Comparison of ENCODE assay signal across 22 cellular contexts in genomic region chr2:237754849-237755248, GRCh38.
"Had no signal": no experiment of that assay in that cellular context is flagged by ENCODE, and none has a peak within 500 bp of the region (broad histone marks: within the 10 kb centered on the region; RNA-seq: fewer than 3 reads in every experiment).

No MANE protein-coding gene starts in this region.

- DNase-seq: activated CD4-positive, alpha-beta T cell treated with anti-CD3 and anti-CD28 coated beads for 4 hours; activated CD4-positive, alpha-beta T cell treated with anti-CD3 and anti-CD28 coated beads, Interleukin-2, amount 50 U/mL, for 4 hours; activated CD8-positive, alpha-beta memory T cell treated with anti-CD3 and anti-CD28 coated beads, Interleukin-2, amount 50 U/mL, for 48 hours; activated CD8-positive, alpha-beta T cell treated with anti-CD3 and anti-CD28 coated beads, Interleukin-2, amount 10 ng/mL, durations not matched to agents 7 days and 5 days; activated naive CD4-positive, alpha-beta T cell treated with anti-CD3 and anti-CD28 coated beads, Interleukin-2, amount 50 U/mL, for 16 hours; activated naive CD8-positive, alpha-beta T cell treated with anti-CD3 and anti-CD28 coated beads, Interleukin-2, amount 10 ng/mL, durations not matched to agents 7 days and 5 days; activated T-cell treated with anti-CD3 and anti-CD28 coated beads, Interleukin-2, amount 50 U/mL, for 1 hour; anterior cingulate cortex; MG63; MV-4-11; NCI-H1105; NCI-H1436; NCI-H1694 treated with DMSO at 0.1 percent for 48 hours; NCI-H2029 treated with DMSO at 0.1 percent for 48 hours; NCI-H510A treated with DMSO at 0.1 percent for 48 hours; Peyer's patch; Right ventricle myocardium superior; SW 1271 had no signal

- H3K27ac Mint-ChIP-seq: activated CD8-positive, alpha-beta T cell treated with anti-CD3 and anti-CD28 coated beads, Interleukin-2, amount 10 ng/mL, durations not matched to agents 7 days and 5 days; activated naive CD8-positive, alpha-beta T cell treated with anti-CD3 and anti-CD28 coated beads, Interleukin-2, amount 10 ng/mL, durations not matched to agents 7 days and 5 days had no signal

- H3K27me3 Mint-ChIP-seq: activated naive CD8-positive, alpha-beta T cell treated with anti-CD3 and anti-CD28 coated beads, Interleukin-2, amount 10 ng/mL, durations not matched to agents 7 days and 5 days had no signal

- H3K9me3 ChIP-seq: adrenal gland, MG63, Peyer's patch, SJSA1 had no signal

- H3K4me3 Mint-ChIP-seq: activated CD8-positive, alpha-beta T cell treated with anti-CD3 and anti-CD28 coated beads, Interleukin-2, amount 10 ng/mL, durations not matched to agents 7 days and 5 days; activated naive CD8-positive, alpha-beta T cell treated with anti-CD3 and anti-CD28 coated beads, Interleukin-2, amount 10 ng/mL, durations not matched to agents 7 days and 5 days had no signal

- H3K27me3 ChIP-seq: adrenal gland, MG63, Peyer's patch, SJSA1 had no signal

- H3K4me3 ChIP-seq: adrenal gland, MG63, Peyer's patch, SJSA1 had no signal

- ATAC-seq: activated CD4-positive, CD25-positive, alpha-beta regulatory T cell treated with anti-CD3 and anti-CD28 coated beads, Interleukin-2, amount 50 U/mL, for 24 hours; activated CD8-positive, alpha-beta T cell treated with anti-CD3 and anti-CD28 coated beads, Interleukin-2, amount 10 ng/mL, durations not matched to agents 7 days and 5 days had no signal

- H3K27ac ChIP-seq: adrenal gland, Peyer's patch, RWPE1, SJSA1 had no signal

- H3K4me1 ChIP-seq: Peyer's patch, SJSA1 had no signal

- H3K9me3 Mint-ChIP-seq: activated naive CD8-positive, alpha-beta T cell treated with anti-CD3 and anti-CD28 coated beads, Interleukin-2, amount 10 ng/mL, durations not matched to agents 7 days and 5 days had no signal
